ENCODE assay signal across 1 cellular context in genomic region chrX:14029425-14030247, GRCh38.
TF ChIP-seq lines count a peak whose summit lies in the region.

Gene GEMIN8, minus strand, starts transcription at chrX:14029892. Its CDS starts 8,414 bp downstream, at chrX:14021478.

TF ChIP-seq in K562, 482 proteins besides CTCF, POLR2A, EP300 and RAD21 (continued from another document and continues in another):
- no peak for TF ChIP-seq RFX5 (IDR thresholded peaks at IDR 0.05; ENCODE audit: low read depth, low read length)
- TF ChIP-seq E2F4 (CRISPR knock-in tag; IDR thresholded peaks at IDR 0.05; ENCODE audit: low read depth), result no peak
- TF ChIP-seq TFAM (CRISPR knock-in tag; conservative IDR thresholded peaks at IDR 0.05), result no peak
- no peak for TF ChIP-seq HDAC6 (IDR thresholded peaks at IDR 0.05; ENCODE audit: low read depth, low read length)
- no peak for TF ChIP-seq ZNF324 (CRISPR knock-in tag; IDR thresholded peaks at IDR 0.05)
- TF ChIP-seq ZNF766 (CRISPR knock-in tag; conservative IDR thresholded peaks at IDR 0.05), result no peak; the same call in 1 of the 2 replicates
- TF ChIP-seq THAP12 (CRISPR knock-in tag; IDR thresholded peaks at IDR 0.05), result peak; percentile 78
- peak; percentile 84 to 86 for TF ChIP-seq NRF1 (conservative IDR thresholded peaks at IDR 0.05 in 1 of 2, IDR thresholded peaks at IDR 0.05 in 1 of 2)
- TF ChIP-seq CSDE1 (IDR thresholded peaks at IDR 0.05), result peak in 1 of 2 experiments; percentile 80; a peak in 2 of 4 replicates
- TF ChIP-seq POLR2AphosphoS2 (IDR thresholded peaks at IDR 0.05; ENCODE audit: low read length), result no peak
- TF ChIP-seq ZNF197 (CRISPR knock-in tag; IDR thresholded peaks at IDR 0.05; ENCODE audit: low read depth), result no peak
- TF ChIP-seq PHTF2 (CRISPR knock-in tag; IDR thresholded peaks at IDR 0.05), result no peak
- TF ChIP-seq JUND (IDR thresholded peaks at IDR 0.05; ENCODE audit: borderline replicate concordance, low read depth, low read length), result 0 out of 2 replicates have a peak, but pooled peaks have one; percentile 18
- no peak; the same call in 2 of the 3 replicates for TF ChIP-seq JUND (tag; IDR thresholded peaks at IDR 0.05; ENCODE audit: borderline replicate concordance, low read depth, low read length)
- no peak for TF ChIP-seq E2F5 (CRISPR knock-in tag; IDR thresholded peaks at IDR 0.05)
- no peak for TF ChIP-seq ZNF431 (CRISPR knock-in tag; IDR thresholded peaks at IDR 0.05)
- no peak for TF ChIP-seq ZFP30 (CRISPR knock-in tag; IDR thresholded peaks at IDR 0.05; ENCODE audit: borderline replicate concordance)
- TF ChIP-seq ZBTB43 (CRISPR knock-in tag; IDR thresholded peaks at IDR 0.05), result no peak
- TF ChIP-seq HDAC3 (IDR thresholded peaks at IDR 0.05; ENCODE audit: borderline replicate concordance, partially characterized antibody), result no peak
- no peak for TF ChIP-seq SLC30A9 (CRISPR knock-in tag; IDR thresholded peaks at IDR 0.05)
- no peak for TF ChIP-seq NFIX (CRISPR knock-in tag; IDR thresholded peaks at IDR 0.05; ENCODE audit: low read depth)
- TF ChIP-seq RFX7 (CRISPR knock-in tag; IDR thresholded peaks at IDR 0.05), result no peak
- TF ChIP-seq YY1 (IDR thresholded peaks at IDR 0.05; ENCODE audit: borderline replicate concordance in 1 of 3, control insufficient read depth in 1 of 3, extremely low read depth in 1 of 3, insufficient read depth in 3 of 3, insufficient read length in 1 of 3, insufficient replicate concordance in 2 of 3, low read depth in 1 of 3, low read length in 2 of 3), result peak in 2 of 3 experiments; percentile 60 to 76
- TF ChIP-seq ELK3 (CRISPR knock-in tag; IDR thresholded peaks at IDR 0.05), result no peak
- no peak for TF ChIP-seq ZKSCAN3 (CRISPR knock-in tag; IDR thresholded peaks at IDR 0.05)
- no peak for TF ChIP-seq JUNB (CRISPR knock-in tag; conservative IDR thresholded peaks at IDR 0.05)
- TF ChIP-seq TAF9B (IDR thresholded peaks at IDR 0.05; ENCODE audit: partially characterized antibody), result peak; percentile 37
- TF ChIP-seq ARID3A (IDR thresholded peaks at IDR 0.05; ENCODE audit: borderline replicate concordance, low read depth, low read length), result no peak
- no peak for TF ChIP-seq HNRNPUL1 (IDR thresholded peaks at IDR 0.05; ENCODE audit: low read length)
- no peak for TF ChIP-seq IRF1 (CRISPR knock-in tag; IDR thresholded peaks at IDR 0.05; ENCODE audit: borderline replicate concordance)
- TF ChIP-seq DEAF1 (CRISPR knock-in tag; IDR thresholded peaks at IDR 0.05), result no peak
- TF ChIP-seq HNRNPLL (IDR thresholded peaks at IDR 0.05; ENCODE audit: low read depth, low read length, poor library complexity, severe bottlenecking), result peak; percentile 98
- peak; percentile 87 for TF ChIP-seq RBM22 (IDR thresholded peaks at IDR 0.05; ENCODE audit: low read depth, low read length, poor library complexity, severe bottlenecking)
- no peak for TF ChIP-seq FOS (IDR thresholded peaks at IDR 0.05; ENCODE audit: extremely low read depth, insufficient read length)
- TF ChIP-seq MAZ (CRISPR knock-in tag; conservative IDR thresholded peaks at IDR 0.05 in 1 of 2, IDR thresholded peaks at IDR 0.05 in 1 of 2), result peak; percentile 82 to 90
- peak; percentile 61; the same call in 1 of the 2 replicates for TF ChIP-seq RAD51 (IDR thresholded peaks at IDR 0.05; ENCODE audit: borderline replicate concordance, low read depth)
- no peak; a peak in 1 of 4 replicates for TF ChIP-seq RCOR1 (IDR thresholded peaks at IDR 0.05; ENCODE audit: borderline replicate concordance in 1 of 2, low read depth in 2 of 2, low read length in 2 of 2)
- no peak for TF ChIP-seq TRIM25 (IDR thresholded peaks at IDR 0.05; ENCODE audit: borderline replicate concordance)
- TF ChIP-seq ZBTB34 (CRISPR knock-in tag; IDR thresholded peaks at IDR 0.05), result no peak
- TF ChIP-seq TCF3 (CRISPR knock-in tag; IDR thresholded peaks at IDR 0.05), result peak; percentile 68
- peak; percentile 91 for TF ChIP-seq PRDM10 (IDR thresholded peaks at IDR 0.05; ENCODE audit: partially characterized antibody)
- TF ChIP-seq NBN (IDR thresholded peaks at IDR 0.05; ENCODE audit: low read depth), result no peak
- TF ChIP-seq RHOXF2B (CRISPR knock-in tag; conservative IDR thresholded peaks at IDR 0.05), result no peak
